Comparison of ENCODE assay signal across 2 cellular contexts in genomic region chr4:111698361-111698760, GRCh38.
A peak's percentile ranks its signal among the peaks of the same experiment; 100 is the strongest.
TF ChIP-seq lines count a peak whose summit lies in the region.

No MANE protein-coding gene starts in this region.

TF ChIP-seq in HepG2, 621 proteins besides CTCF, POLR2A, EP300 and RAD21:
- TF ChIP-seq ZNF562 (CRISPR knock-in tag; IDR thresholded peaks at IDR 0.05; ENCODE audit: borderline replicate concordance) (no peak), HNRNPK (IDR thresholded peaks at IDR 0.05; ENCODE audit: low read depth, low read length, poor library complexity, severe bottlenecking) (peak; percentile 88)
- TF ChIP-seq, protein P1, sequence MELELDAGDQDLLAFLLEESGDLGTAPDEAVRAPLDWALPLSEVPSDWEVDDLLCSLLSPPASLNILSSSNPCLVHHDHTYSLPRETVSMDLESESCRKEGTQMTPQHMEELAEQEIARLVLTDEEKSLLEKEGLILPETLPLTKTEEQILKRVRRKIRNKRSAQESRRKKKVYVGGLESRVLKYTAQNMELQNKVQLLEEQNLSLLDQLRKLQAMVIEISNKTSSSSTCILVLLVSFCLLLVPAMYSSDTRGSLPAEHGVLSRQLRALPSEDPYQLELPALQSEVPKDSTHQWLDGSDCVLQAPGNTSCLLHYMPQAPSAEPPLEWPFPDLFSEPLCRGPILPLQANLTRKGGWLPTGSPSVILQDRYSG (CRISPR knock-in tag; IDR thresholded peaks at IDR 0.05), result no peak

TF ChIP-seq in K562, 482 proteins besides CTCF, POLR2A, EP300 and RAD21:
- peak; percentile 86 for TF ChIP-seq HNRNPK (IDR thresholded peaks at IDR 0.05; ENCODE audit: low read depth, low read length, poor library complexity, severe bottlenecking)
- no peak for TF ChIP-seq PYGO2 (tag; IDR thresholded peaks at IDR 0.05)
- peak; percentile 83 for TF ChIP-seq PCBP2 (IDR thresholded peaks at IDR 0.05; ENCODE audit: low read depth, low read length, poor library complexity, severe bottlenecking)
